ENCODE assay signal across 1 cellular context in the genomic region with DNA sequence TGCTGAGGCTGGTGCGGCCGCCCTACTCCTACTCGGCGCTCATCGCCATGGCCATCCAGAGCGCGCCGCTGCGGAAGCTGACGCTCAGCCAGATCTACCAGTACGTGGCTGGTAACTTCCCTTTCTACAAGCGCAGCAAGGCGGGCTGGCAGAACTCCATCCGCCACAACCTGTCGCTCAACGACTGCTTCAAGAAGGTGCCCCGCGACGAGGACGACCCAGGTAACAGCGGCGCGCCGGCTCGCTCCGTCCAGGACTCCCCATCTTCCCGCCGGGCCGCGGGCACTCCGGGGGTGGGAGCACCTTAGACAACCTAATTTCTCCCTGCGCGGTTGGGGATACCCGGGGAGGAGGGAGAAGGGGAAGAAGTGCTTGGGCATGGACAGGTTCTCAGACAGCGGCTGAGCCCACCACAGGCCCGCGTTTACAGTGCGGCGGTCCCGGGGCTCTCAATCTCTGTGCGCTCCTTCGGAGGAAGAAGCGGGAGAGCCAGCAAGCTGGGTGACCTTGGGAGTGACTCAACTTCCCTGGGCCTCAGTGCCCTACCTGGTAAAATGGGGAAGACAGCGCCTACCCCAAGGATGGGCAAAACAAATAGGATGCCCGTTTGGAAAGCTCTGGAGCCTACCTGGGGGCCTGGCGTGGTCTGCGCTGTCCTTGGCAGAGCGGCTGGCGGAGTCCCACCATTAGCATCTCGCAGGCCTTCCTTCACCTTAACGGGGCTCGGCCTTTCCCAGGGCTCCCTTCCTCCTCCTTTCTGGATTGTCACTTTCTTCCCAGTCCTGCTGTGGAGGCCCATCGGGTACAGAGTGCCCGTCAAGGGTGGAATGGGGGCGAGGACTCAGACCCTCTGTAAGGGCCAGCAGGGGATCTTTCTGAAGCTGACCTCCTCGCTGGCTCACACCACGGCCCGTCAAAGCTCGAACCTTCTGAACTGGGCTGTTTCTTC.
TF ChIP-seq lines count a peak whose summit lies in the region.

No MANE protein-coding gene starts in this region.

TF ChIP-seq in neural cell, 6 proteins besides CTCF, POLR2A, EP300 and RAD21 (continued from another document):
- TF ChIP-seq, protein P1, sequence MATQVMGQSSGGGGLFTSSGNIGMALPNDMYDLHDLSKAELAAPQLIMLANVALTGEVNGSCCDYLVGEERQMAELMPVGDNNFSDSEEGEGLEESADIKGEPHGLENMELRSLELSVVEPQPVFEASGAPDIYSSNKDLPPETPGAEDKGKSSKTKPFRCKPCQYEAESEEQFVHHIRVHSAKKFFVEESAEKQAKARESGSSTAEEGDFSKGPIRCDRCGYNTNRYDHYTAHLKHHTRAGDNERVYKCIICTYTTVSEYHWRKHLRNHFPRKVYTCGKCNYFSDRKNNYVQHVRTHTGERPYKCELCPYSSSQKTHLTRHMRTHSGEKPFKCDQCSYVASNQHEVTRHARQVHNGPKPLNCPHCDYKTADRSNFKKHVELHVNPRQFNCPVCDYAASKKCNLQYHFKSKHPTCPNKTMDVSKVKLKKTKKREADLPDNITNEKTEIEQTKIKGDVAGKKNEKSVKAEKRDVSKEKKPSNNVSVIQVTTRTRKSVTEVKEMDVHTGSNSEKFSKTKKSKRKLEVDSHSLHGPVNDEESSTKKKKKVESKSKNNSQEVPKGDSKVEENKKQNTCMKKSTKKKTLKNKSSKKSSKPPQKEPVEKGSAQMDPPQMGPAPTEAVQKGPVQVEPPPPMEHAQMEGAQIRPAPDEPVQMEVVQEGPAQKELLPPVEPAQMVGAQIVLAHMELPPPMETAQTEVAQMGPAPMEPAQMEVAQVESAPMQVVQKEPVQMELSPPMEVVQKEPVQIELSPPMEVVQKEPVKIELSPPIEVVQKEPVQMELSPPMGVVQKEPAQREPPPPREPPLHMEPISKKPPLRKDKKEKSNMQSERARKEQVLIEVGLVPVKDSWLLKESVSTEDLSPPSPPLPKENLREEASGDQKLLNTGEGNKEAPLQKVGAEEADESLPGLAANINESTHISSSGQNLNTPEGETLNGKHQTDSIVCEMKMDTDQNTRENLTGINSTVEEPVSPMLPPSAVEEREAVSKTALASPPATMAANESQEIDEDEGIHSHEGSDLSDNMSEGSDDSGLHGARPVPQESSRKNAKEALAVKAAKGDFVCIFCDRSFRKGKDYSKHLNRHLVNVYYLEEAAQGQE (IDR thresholded peaks at IDR 0.05; ENCODE audit: borderline replicate concordance), result no peak
- TF ChIP-seq MXI1 (conservative IDR thresholded peaks at IDR 0.05; ENCODE audit: poor library complexity, severe bottlenecking) (no peak), TAF1 (IDR thresholded peaks at IDR 0.05; ENCODE audit: low read depth) (no peak), POLR2AphosphoS5 (IDR thresholded peaks at IDR 0.05) (no peak), EZH2 (IDR thresholded peaks at IDR 0.05; ENCODE audit: borderline replicate concordance, insufficient read depth, low read length, poor library complexity, severe bottlenecking) (no peak)
